16 cellular contexts compared by ENCODE assay signal in the genomic region with DNA sequence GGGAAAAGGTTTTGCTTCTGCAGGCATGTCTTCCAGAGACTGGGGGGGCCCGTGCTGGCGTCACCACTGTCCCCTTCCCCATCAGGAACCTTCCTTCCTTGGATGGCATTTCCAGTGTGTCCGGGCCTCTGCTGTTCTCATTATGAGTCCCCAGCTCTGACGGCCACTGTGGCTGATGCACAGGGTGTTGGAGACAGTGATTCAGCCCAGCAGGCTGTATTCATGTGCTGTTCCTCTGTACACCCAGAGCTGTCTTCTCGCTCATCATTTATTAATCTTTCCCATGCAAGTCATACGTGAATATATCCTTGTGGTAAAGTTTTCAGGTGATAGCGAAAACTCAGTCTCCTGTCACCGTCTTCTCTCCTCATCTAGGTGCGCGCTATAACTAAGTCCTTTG. TPM values are rescaled to one million over a fixed set of nuclear protein-coding genes. Genes with fewer than 3 reads are reported as not detected.
A peak's percentile ranks its signal among the peaks of the same experiment; 100 is the strongest.
DNase-seq lines count a peak whose midpoint lies in the region; ATAC-seq and TF ChIP-seq lines count a peak whose summit lies in the region.
"Had no signal": no experiment of that assay in that cellular context is flagged by ENCODE, and none has a peak within 500 bp of the region (broad histone marks: within the 10 kb centered on the region; RNA-seq: fewer than 3 reads in every experiment).

No MANE protein-coding gene starts in this region.

- POLR2A ChIA-PET in Panc1 (lab: Charles Lee): no interaction called here

- H3K27ac ChIP-seq in BLaER1 treated with 17β-estradiol and CSF1 and Interleukin-3, amounts not matched to agents 10 nM and 100 nM: peak overlapping the region in 2 of 11 experiments; percentile 85 to 90; a peak in 1 of 22 replicates
- peak overlapping the region; percentile 89 for H3K27ac ChIP-seq in Panc1 (ENCODE audit: low read length)
- peak overlapping the region in 29 of 59 donors; percentile 19 to 95 (median 88) for H3K27ac ChIP-seq in dorsolateral prefrontal cortex

- no peaks in the 10 kb centered on the region for H3K27me3 ChIP-seq in BLaER1 treated with 17β-estradiol and CSF1 and Interleukin-3, amounts not matched to agents 10 nM and 100 nM
- no peaks in the 10 kb centered on the region for H3K27me3 ChIP-seq in Panc1 (ENCODE audit: control insufficient read depth, insufficient read depth, low read length)
- no peaks in the 10 kb centered on the region for H3K27me3 ChIP-seq in dorsolateral prefrontal cortex
- H3K27me3 ChIP-seq: right atrium auricular region had no signal

- H3K9ac ChIP-seq in BLaER1 treated with 17β-estradiol and CSF1 and Interleukin-3, amounts not matched to agents 10 nM and 100 nM: peak overlapping the region in 1 of 11 experiments; percentile 72; a peak in 3 of 22 replicates

- H3K36me3 ChIP-seq in BLaER1 treated with 17β-estradiol and CSF1 and Interleukin-3, amounts not matched to agents 10 nM and 100 nM: peaks cover 0 to 17% (median 0%) of the 10 kb centered on the region in 11 experiments; a peak in 5 of 22 replicates
- H3K36me3 ChIP-seq in Panc1 (ENCODE audit: control insufficient read depth, insufficient read depth, low read length): no peaks in the 10 kb centered on the region
- H3K36me3 ChIP-seq: right atrium auricular region had no signal

- peak overlapping the region; percentile 66 to 97 (median 85); a peak in 19 of 22 replicates for H3K4me2 ChIP-seq in BLaER1 treated with 17β-estradiol and CSF1 and Interleukin-3, amounts not matched to agents 10 nM and 100 nM

- no peak overlapping the region for H3K4me3 Mint-ChIP-seq in progenitor cell of endocrine pancreas (ENCODE audit: low read depth)
- H3K4me3 Mint-ChIP-seq in activated CD4-positive, alpha-beta T cell treated with anti-CD3 and anti-CD28 coated beads, Interleukin-2, amount 10 ng/mL, durations not matched to agents 24 days and 14 days: no peak overlapping the region
- H3K4me3 Mint-ChIP-seq: activated naive CD8-positive, alpha-beta T cell; CD4-positive, CD25-positive, alpha-beta regulatory T cell; central memory CD8-positive, alpha-beta T cell had no signal

- DNase-seq in Panc1 (ENCODE audit: low read depth, low spot score) (no peak), epithelial cell of esophagus (ENCODE audit: low read depth) (peak; percentile 57), progenitor cell of endocrine pancreas (ENCODE audit: low spot score, unreplicated experiment) (no peak), dorsolateral prefrontal cortex (no peak), cerebellar nuclear complex (lab: John Stamatoyannopoulos, UW) (no peak), pons (ENCODE audit: low spot score) (no peak)
- DNase-seq in activated CD4-positive, alpha-beta T cell treated with anti-CD3 and anti-CD28 coated beads, Interleukin-2, amount 10 ng/mL, durations not matched to agents 24 days and 14 days: no peak
- DNase-seq: CD4-positive, CD25-positive, alpha-beta regulatory T cell; DMS79; MM.1S; NCI-H187; NCI-H524 had no signal

- no peak overlapping the region for H3K4me3 ChIP-seq in BLaER1 treated with 17β-estradiol and CSF1 and Interleukin-3, amounts not matched to agents 10 nM and 100 nM
- H3K4me3 ChIP-seq in Panc1 (ENCODE audit: low read depth in 2 of 2, low read length in 2 of 2) (no peak overlapping the region), epithelial cell of esophagus (ENCODE audit: low read length) (no peak overlapping the region), dorsolateral prefrontal cortex (no peak overlapping the region)
- H3K4me3 ChIP-seq: right atrium auricular region had no signal

- peaks cover 0 to 84% (median 12%) of the 10 kb centered on the region in 11 experiments; a peak in 17 of 22 replicates for H4K20me1 ChIP-seq in BLaER1 treated with 17β-estradiol and CSF1 and Interleukin-3, amounts not matched to agents 10 nM and 100 nM

- BruUV-seq in Panc1 (replicated peaks; lab: Mats Ljungman, UMichigan): no TSS peak

- H3K36me3 Mint-ChIP-seq in progenitor cell of endocrine pancreas (ENCODE audit: insufficient read depth): peaks cover 2% of the 10 kb centered on the region
- H3K36me3 Mint-ChIP-seq in activated CD4-positive, alpha-beta T cell treated with anti-CD3 and anti-CD28 coated beads, Interleukin-2, amount 10 ng/mL, durations not matched to agents 24 days and 14 days (ENCODE audit: low read depth): no peaks in the 10 kb centered on the region
- H3K36me3 Mint-ChIP-seq: activated naive CD8-positive, alpha-beta T cell; CD4-positive, CD25-positive, alpha-beta regulatory T cell had no signal

- intact Hi-C loops in Panc1 (cut with micrococcal nuclease; ENCODE audit: unreplicated experiment): no loop called here
- intact Hi-C loops in activated CD4-positive, alpha-beta T cell treated with anti-CD3 and anti-CD28 coated beads, Interleukin-2, amount 10 ng/mL, durations not matched to agents 24 days and 14 days (cut with micrococcal nuclease): no loop called here
- intact Hi-C loops in dorsolateral prefrontal cortex (cut with DNase I): loop anchor here in 1 of 2 donors (5.0 kb wide), 1 partner anchor 57 kb away; a partner anchor contains a TSS

- CTCF ChIA-PET in Panc1 (lab: Charles Lee): no interaction called here

- in situ Hi-C loops in Panc1 (cut with HindIII; ENCODE audit: low pct_unique_long_range_greater_than_20kb, low sequenced_read_pairs): no loop called here

- no peaks in the 10 kb centered on the region for H3K9me3 ChIP-seq in BLaER1 treated with 17β-estradiol and CSF1 and Interleukin-3, amounts not matched to agents 10 nM and 100 nM (replicated peaks in 1 of 11)
- H3K9me3 ChIP-seq in Panc1 (ENCODE audit: control insufficient read depth, insufficient read depth, low read depth, low read length): no peaks in the 10 kb centered on the region
- H3K9me3 ChIP-seq: right atrium auricular region had no signal

- H3K4me1 ChIP-seq in BLaER1 treated with 17β-estradiol and CSF1 and Interleukin-3, amounts not matched to agents 10 nM and 100 nM: peaks cover 61 to 84% (median 65%) of the 10 kb centered on the region in 10 experiments
- H3K4me1 ChIP-seq in Panc1 (ENCODE audit: control insufficient read depth, insufficient read depth, low read length): peaks cover 83% of the 10 kb centered on the region

- H3K4me1 Mint-ChIP-seq in progenitor cell of endocrine pancreas (ENCODE audit: low read depth): peaks cover 40% of the 10 kb centered on the region
- no peaks in the 10 kb centered on the region for H3K4me1 Mint-ChIP-seq in activated CD4-positive, alpha-beta T cell treated with anti-CD3 and anti-CD28 coated beads, Interleukin-2, amount 10 ng/mL, durations not matched to agents 24 days and 14 days
- H3K4me1 Mint-ChIP-seq: central memory CD8-positive, alpha-beta T cell had no signal

- no peaks in the 10 kb centered on the region for H3K9me3 Mint-ChIP-seq in progenitor cell of endocrine pancreas (ENCODE audit: low read depth)
- H3K9me3 Mint-ChIP-seq in activated CD4-positive, alpha-beta T cell treated with anti-CD3 and anti-CD28 coated beads, Interleukin-2, amount 10 ng/mL, durations not matched to agents 24 days and 14 days: no peaks in the 10 kb centered on the region
- H3K9me3 Mint-ChIP-seq: central memory CD8-positive, alpha-beta T cell had no signal

- H3K27me3 Mint-ChIP-seq in progenitor cell of endocrine pancreas: no peaks in the 10 kb centered on the region
- peaks cover 14% of the 10 kb centered on the region for H3K27me3 Mint-ChIP-seq in activated CD4-positive, alpha-beta T cell treated with anti-CD3 and anti-CD28 coated beads, Interleukin-2, amount 10 ng/mL, durations not matched to agents 24 days and 14 days
- H3K27me3 Mint-ChIP-seq: activated naive CD8-positive, alpha-beta T cell had no signal

- peak; percentile 29; the same call in 1 of the 2 replicates for ATAC-seq in Panc1

- H3K27ac Mint-ChIP-seq in progenitor cell of endocrine pancreas: peak overlapping the region; percentile 7
- no peak overlapping the region for H3K27ac Mint-ChIP-seq in activated CD4-positive, alpha-beta T cell treated with anti-CD3 and anti-CD28 coated beads, Interleukin-2, amount 10 ng/mL, durations not matched to agents 24 days and 14 days
- H3K27ac Mint-ChIP-seq: activated naive CD8-positive, alpha-beta T cell; CD4-positive, CD25-positive, alpha-beta regulatory T cell had no signal

- TF ChIP-seq CTCF in Panc1 (IDR thresholded peaks at IDR 0.05) (no peak), epithelial cell of esophagus (IDR thresholded peaks at IDR 0.05; ENCODE audit: insufficient read depth, low read depth, low read length, missing control alignments) (no peak), progenitor cell of endocrine pancreas (IDR thresholded peaks at IDR 0.05; ENCODE audit: unreplicated experiment) (no peak), dorsolateral prefrontal cortex (IDR thresholded peaks at IDR 0.05 in 54 of 56, conservative IDR thresholded peaks at IDR 0.05 in 2 of 56; ENCODE audit: low read depth in 1 of 56, partially characterized antibody in 56 of 56) (no peak)

RNA-seq across cellular contexts. Expression of a gene that starts 57.7 kb away (rescaled TPM):
- total RNA-seq in Panc1 (2021; ENCODE audit: unreplicated experiment) (107 TPM), progenitor cell of endocrine pancreas (65.4 and 69.3 TPM in 2 replicates), dorsolateral prefrontal cortex (10 to 100 TPM; 30.8 to 63.8 (median 48.4) TPM)
- 57.3 TPM for polyA plus RNA-seq in Panc1 (2012; ENCODE audit: insufficient read length)
- total RNA-seq in activated CD4-positive, alpha-beta T cell treated with anti-CD3 and anti-CD28 coated beads, Interleukin-2, amount 10 ng/mL, durations not matched to agents 24 days and 14 days: 0.40 and 0.83 TPM in 2 replicates
- polyA plus RNA-seq: CD4-positive, CD25-positive, alpha-beta regulatory T cell had no signal

Comparison
In these comparisons a context has a peak if more than half of its experiments do, and no peak if none do; other contexts are left out.
1. RNA of a gene that starts 57.7 kb away (total RNA-seq): 107 TPM in Panc1 (single experiment), 65.4 to 69.3 TPM in progenitor cell of endocrine pancreas and 30.8 to 63.8 TPM in dorsolateral prefrontal cortex; 0.40 to 0.83 TPM in activated CD4-positive, alpha-beta T cell treated with anti-CD3 and anti-CD28 coated beads, Interleukin-2, amount 10 ng/mL, durations not matched to agents 24 days and 14 days; every median in the first group is over 10 times any median in the second.